Comparison of ENCODE assay signal across 12 cellular contexts in the genomic region with DNA sequence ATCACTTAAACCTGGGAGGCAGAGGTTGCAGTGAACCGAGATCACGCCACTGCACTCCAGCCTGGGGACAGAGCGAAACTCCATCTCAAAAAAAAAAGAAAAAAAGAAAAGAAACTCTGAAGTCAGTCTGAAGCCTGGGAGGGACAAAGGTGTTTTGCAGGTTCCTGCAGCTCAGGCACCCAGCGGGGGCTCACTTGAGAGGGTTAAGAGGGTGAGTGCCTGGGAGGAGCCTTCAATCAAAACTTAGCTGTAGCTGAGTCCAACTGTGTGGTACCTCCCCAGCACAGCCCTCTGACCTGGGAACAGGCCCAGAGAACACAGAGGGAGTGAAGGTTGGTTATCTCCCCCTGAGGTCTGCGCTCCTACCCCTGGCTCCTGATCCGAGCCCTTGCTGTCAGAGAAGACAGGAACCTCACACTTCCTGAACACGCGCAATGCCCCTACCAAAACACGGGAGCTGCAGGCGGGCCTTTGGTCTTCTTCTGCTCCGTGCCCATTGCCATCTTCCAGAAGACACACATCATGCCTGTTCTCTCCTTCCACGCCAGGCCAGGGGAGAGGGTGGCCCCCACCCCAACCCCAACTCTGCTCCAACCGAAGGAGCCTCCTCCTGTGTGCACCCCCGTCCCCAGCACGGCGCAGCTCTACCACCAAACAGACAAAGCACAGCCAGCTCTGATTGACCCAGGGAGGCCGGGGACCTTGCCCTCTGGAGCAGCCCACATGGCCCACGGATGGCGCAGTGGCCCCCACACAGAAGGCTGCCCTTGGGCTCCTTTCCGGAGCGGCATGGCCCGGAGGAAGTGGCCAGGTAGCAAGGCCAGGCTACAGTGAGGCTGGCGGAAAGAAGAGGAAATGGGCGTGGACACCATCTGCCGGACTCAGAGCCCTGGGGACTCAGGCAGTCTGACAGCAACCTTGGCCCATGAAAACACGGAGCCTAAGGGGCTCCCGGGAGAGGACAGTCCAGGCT. TPM values are rescaled to one million over a fixed set of nuclear protein-coding genes. Genes with fewer than 3 reads are reported as not detected.
A peak's percentile ranks its signal among the peaks of the same experiment; 100 is the strongest.
DNase-seq lines count a peak whose midpoint lies in the region; ATAC-seq and TF ChIP-seq lines count a peak whose summit lies in the region.
"Had no signal": no experiment of that assay in that cellular context is flagged by ENCODE, and none has a peak within 500 bp of the region (broad histone marks: within the 10 kb centered on the region; RNA-seq: fewer than 3 reads in every experiment).

No MANE protein-coding gene starts in this region.

- H3K4me1 Mint-ChIP-seq in GM23338 = no peaks in the 10 kb centered on the region; the same call in 2 of the 3 replicates
- peaks cover 16% of the 10 kb centered on the region for H3K4me1 Mint-ChIP-seq in activated T-cell treated with anti-CD3 and anti-CD28 coated beads, Interleukin-2, amount 50 U/mL, for 72 hours (ENCODE audit: low read depth)
- H3K4me1 Mint-ChIP-seq in naive B cell = peaks cover 11 to 22% (median 14%) of the 10 kb centered on the region in 3 donors

- no peaks in the 10 kb centered on the region for H3K27me3 ChIP-seq in GM23338 (ENCODE audit: insufficient read depth)

- DNase-seq in COR-L47 (lab: John Stamatoyannopoulos, UW) (peak; percentile 45), GM23338 (ENCODE audit: low spot score) (no peak), naive B cell (no peak), DMS79 treated with DMSO at 0.1 percent for 48 hours (lab: John Stamatoyannopoulos, UW) (no peak)
- DNase-seq in activated T-cell treated with anti-CD3 and anti-CD28 coated beads, Interleukin-2, amount 50 U/mL, for 72 hours = peak; percentile 36 to 63
- DNase-seq in stimulated activated CD4-positive, alpha-beta T cell treated with anti-CD3 and anti-CD28 coated beads, Interleukin-4, amount 100 ng/mL, for 4 hours = no peak
- DNase-seq: DND-41; NCI-H1048; NK-92 treated with Interleukin-12 subunit alpha and Interleukin-12 subunit beta, amount 100 ng/mL, for 24 hours; SW 1271 had no signal

- H3K9me3 Mint-ChIP-seq in GM23338 (peaks cover 2% of the 10 kb centered on the region; the same call in 2 of the 3 replicates), naive B cell (no peaks in the 10 kb centered on the region)
- no peaks in the 10 kb centered on the region for H3K9me3 Mint-ChIP-seq in activated T-cell treated with anti-CD3 and anti-CD28 coated beads, Interleukin-2, amount 50 U/mL, for 72 hours

- no peaks in the 10 kb centered on the region for H4K20me1 ChIP-seq in GM23338 (replicated peaks; ENCODE audit: insufficient read depth)

- no peaks in the 10 kb centered on the region for H3K36me3 ChIP-seq in GM23338 (ENCODE audit: insufficient read depth)

- no peaks in the 10 kb centered on the region for H3F3A ChIP-seq in GM23338 (replicated peaks; ENCODE audit: low read depth)

- H3K27me3 Mint-ChIP-seq in GM23338 (ENCODE audit: insufficient read depth, low read depth, poor library complexity) = peaks cover 9% of the 10 kb centered on the region
- no peaks in the 10 kb centered on the region for H3K27me3 Mint-ChIP-seq in activated T-cell treated with anti-CD3 and anti-CD28 coated beads, Interleukin-2, amount 50 U/mL, for 72 hours (ENCODE audit: low read depth)
- peaks cover 0 to 26% (median 17%) of the 10 kb centered on the region in 3 donors for H3K27me3 Mint-ChIP-seq in naive B cell

- H3K4me2 ChIP-seq in GM23338 = no peak overlapping the region

- no peak overlapping the region for H3K27ac ChIP-seq in GM23338 (ENCODE audit: low read depth)

- H2AFZ ChIP-seq in GM23338 = peak overlapping the region; percentile 38; the same call in 1 of the 2 replicates

- H3K79me2 ChIP-seq in GM23338 (replicated peaks; ENCODE audit: insufficient read depth) = no peaks in the 10 kb centered on the region

- TF ChIP-seq CTCF in GM23338 (conservative IDR thresholded peaks at IDR 0.05; ENCODE audit: low read depth in 2 of 2) = peak in 1 of 2 experiments; percentile 38; a peak in 2 of 4 replicates

- H3K4me3 Mint-ChIP-seq in GM23338 (no peak overlapping the region), naive B cell (peak overlapping the region in 7 of 8 donors; percentile 13 to 68 (median 59))
- peak overlapping the region; percentile 75 to 87 for H3K4me3 Mint-ChIP-seq in activated T-cell treated with anti-CD3 and anti-CD28 coated beads, Interleukin-2, amount 50 U/mL, for 72 hours

- ATAC-seq in GM23338 (peak; percentile 56), naive B cell (ENCODE audit: low read depth in 2 of 2) (peak in 1 of 2 donors; percentile 27), GM21528 (IDR thresholded peaks at IDR 0.05; ENCODE audit: low FRiP score, unreplicated experiment) (no peak), GM21825 (IDR thresholded peaks at IDR 0.05; ENCODE audit: unreplicated experiment) (no peak)
- peak; percentile 73 to 95 for ATAC-seq in activated T-cell treated with anti-CD3 and anti-CD28 coated beads, Interleukin-2, amount 50 U/mL, for 72 hours (replicated peaks in 1 of 2)

- H3K27ac Mint-ChIP-seq in GM23338 = no peak overlapping the region
- H3K27ac Mint-ChIP-seq in activated T-cell treated with anti-CD3 and anti-CD28 coated beads, Interleukin-2, amount 50 U/mL, for 72 hours = peak overlapping the region; percentile 90
- H3K27ac Mint-ChIP-seq in naive B cell = peak overlapping the region in 4 of 6 donors; percentile 31 to 94 (median 54)

- H3K9me2 ChIP-seq in GM23338 (ENCODE audit: insufficient read depth) = no peaks in the 10 kb centered on the region

- H3K4me3 ChIP-seq in GM23338 = no peak overlapping the region

- H3K36me3 Mint-ChIP-seq in GM23338 (ENCODE audit: low read depth) (no peaks in the 10 kb centered on the region), naive B cell (peaks cover 0 to 6% of the 10 kb centered on the region in 2 donors)
- H3K36me3 Mint-ChIP-seq in activated T-cell treated with anti-CD3 and anti-CD28 coated beads, Interleukin-2, amount 50 U/mL, for 72 hours (ENCODE audit: insufficient read depth in 2 of 2) = no peaks in the 10 kb centered on the region

- H3K4me1 ChIP-seq in GM23338 (ENCODE audit: insufficient read depth) = no peaks in the 10 kb centered on the region

TF ChIP-seq in GM23338, 12 proteins besides CTCF, POLR2A, EP300 and RAD21 (continues in another document):
- TF ChIP-seq POLR2AphosphoS5 (IDR thresholded peaks at IDR 0.05; ENCODE audit: low read depth) = no peak
- TF ChIP-seq, protein P1, sequence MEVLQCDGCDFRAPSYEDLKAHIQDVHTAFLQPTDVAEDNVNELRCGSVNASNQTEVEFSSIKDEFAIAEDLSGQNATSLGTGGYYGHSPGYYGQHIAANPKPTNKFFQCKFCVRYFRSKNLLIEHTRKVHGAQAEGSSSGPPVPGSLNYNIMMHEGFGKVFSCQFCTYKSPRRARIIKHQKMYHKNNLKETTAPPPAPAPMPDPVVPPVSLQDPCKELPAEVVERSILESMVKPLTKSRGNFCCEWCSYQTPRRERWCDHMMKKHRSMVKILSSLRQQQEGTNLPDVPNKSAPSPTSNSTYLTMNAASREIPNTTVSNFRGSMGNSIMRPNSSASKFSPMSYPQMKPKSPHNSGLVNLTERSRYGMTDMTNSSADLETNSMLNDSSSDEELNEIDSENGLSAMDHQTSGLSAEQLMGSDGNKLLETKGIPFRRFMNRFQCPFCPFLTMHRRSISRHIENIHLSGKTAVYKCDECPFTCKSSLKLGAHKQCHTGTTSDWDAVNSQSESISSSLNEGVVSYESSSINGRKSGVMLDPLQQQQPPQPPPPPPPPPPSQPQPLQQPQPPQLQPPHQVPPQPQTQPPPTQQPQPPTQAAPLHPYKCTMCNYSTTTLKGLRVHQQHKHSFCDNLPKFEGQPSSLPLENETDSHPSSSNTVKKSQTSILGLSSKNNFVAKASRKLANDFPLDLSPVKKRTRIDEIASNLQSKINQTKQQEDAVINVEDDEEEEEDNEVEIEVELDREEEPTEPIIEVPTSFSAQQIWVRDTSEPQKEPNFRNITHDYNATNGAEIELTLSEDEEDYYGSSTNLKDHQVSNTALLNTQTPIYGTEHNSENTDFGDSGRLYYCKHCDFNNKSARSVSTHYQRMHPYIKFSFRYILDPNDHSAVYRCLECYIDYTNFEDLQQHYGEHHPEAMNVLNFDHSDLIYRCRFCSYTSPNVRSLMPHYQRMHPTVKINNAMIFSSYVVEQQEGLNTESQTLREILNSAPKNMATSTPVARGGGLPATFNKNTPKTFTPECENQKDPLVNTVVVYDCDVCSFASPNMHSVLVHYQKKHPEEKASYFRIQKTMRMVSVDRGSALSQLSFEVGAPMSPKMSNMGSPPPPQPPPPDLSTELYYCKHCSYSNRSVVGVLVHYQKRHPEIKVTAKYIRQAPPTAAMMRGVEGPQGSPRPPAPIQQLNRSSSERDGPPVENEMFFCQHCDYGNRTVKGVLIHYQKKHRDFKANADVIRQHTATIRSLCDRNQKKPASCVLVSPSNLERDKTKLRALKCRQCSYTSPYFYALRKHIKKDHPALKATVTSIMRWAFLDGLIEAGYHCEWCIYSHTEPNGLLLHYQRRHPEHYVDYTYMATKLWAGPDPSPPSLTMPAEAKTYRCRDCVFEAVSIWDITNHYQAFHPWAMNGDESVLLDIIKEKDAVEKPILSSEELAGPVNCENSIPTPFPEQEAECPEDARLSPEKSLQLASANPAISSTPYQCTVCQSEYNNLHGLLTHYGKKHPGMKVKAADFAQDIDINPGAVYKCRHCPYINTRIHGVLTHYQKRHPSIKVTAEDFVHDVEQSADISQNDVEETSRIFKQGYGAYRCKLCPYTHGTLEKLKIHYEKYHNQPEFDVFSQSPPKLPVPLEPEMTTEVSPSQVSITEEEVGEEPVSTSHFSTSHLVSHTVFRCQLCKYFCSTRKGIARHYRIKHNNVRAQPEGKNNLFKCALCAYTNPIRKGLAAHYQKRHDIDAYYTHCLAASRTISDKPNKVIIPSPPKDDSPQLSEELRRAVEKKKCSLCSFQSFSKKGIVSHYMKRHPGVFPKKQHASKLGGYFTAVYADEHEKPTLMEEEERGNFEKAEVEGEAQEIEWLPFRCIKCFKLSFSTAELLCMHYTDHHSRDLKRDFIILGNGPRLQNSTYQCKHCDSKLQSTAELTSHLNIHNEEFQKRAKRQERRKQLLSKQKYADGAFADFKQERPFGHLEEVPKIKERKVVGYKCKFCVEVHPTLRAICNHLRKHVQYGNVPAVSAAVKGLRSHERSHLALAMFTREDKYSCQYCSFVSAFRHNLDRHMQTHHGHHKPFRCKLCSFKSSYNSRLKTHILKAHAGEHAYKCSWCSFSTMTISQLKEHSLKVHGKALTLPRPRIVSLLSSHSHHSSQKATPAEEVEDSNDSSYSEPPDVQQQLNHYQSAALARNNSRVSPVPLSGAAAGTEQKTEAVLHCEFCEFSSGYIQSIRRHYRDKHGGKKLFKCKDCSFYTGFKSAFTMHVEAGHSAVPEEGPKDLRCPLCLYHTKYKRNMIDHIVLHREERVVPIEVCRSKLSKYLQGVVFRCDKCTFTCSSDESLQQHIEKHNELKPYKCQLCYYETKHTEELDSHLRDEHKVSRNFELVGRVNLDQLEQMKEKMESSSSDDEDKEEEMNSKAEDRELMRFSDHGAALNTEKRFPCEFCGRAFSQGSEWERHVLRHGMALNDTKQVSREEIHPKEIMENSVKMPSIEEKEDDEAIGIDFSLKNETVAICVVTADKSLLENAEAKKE (CRISPR knock-in tag; IDR thresholded peaks at IDR 0.05) = no peak

RNA-seq across cellular contexts. Expression of a gene that starts 20.2 kb away (rescaled TPM):
- total RNA-seq in GM23338 (2014; rRNA removed; shearing (Covaris generic)) = 25.2 and 30.0 TPM in 2 replicates
- polyA plus RNA-seq in GM23338 (2016; fragmentation: Nextera tagmentation; extraction: Ambion mirVana) = 40.1 and 40.7 TPM in 2 replicates
- 10 to 100 TPM; 88.7 to 99.0 TPM for total RNA-seq in activated T-cell treated with anti-CD3 and anti-CD28 coated beads, Interleukin-2, amount 50 U/mL, for 72 hours
- 10 to 100 TPM in 2 of 6 donors, 1 to 10 TPM in 4; 2.5 to 21.7 (median 9.0) TPM for polyA plus RNA-seq in naive B cell (ENCODE audit: low read depth in 6 of 6)

Comparison
In these comparisons a context has a peak if more than half of its experiments do, and no peak if none do; other contexts are left out.
1. DNase-seq: peak in COR-L47 (single experiment) and activated T-cell treated with anti-CD3 and anti-CD28 coated beads, Interleukin-2, amount 50 U/mL, for 72 hours (2 of 2); none in GM23338 (single experiment), naive B cell (single experiment), stimulated activated CD4-positive, alpha-beta T cell treated with anti-CD3 and anti-CD28 coated beads, Interleukin-4, amount 100 ng/mL, for 4 hours (0 of 2) and DMS79 treated with DMSO at 0.1 percent for 48 hours (single experiment).
2. ATAC-seq: peak in GM23338 (single experiment) and activated T-cell treated with anti-CD3 and anti-CD28 coated beads, Interleukin-2, amount 50 U/mL, for 72 hours (2 of 2); none in GM21528 (single experiment) and GM21825 (single experiment).